In genomic region chr17:83151442-83152220, GRCh38 we compare ENCODE assay signal across 2 cellular contexts.
TF ChIP-seq lines count a peak whose summit lies in the region.

No MANE protein-coding gene starts in this region.

TF ChIP-seq in IMR-90, 13 proteins besides CTCF, POLR2A, EP300 and RAD21:
- TF ChIP-seq BHLHE40 (IDR thresholded peaks at IDR 0.05; ENCODE audit: low read depth, low read length), result 0 out of 2 replicates have a peak, but pooled peaks have one; percentile 34
- no peak for TF ChIP-seq NFE2L2 (IDR thresholded peaks at IDR 0.05; ENCODE audit: low read depth, low read length)
- no peak for TF ChIP-seq ELK1 (IDR thresholded peaks at IDR 0.05; ENCODE audit: borderline replicate concordance, low read depth, low read length)
TF ChIP-seq in IMR-90: peak in this region for 1.

TF ChIP-seq in H1, 55 proteins besides CTCF, POLR2A, EP300 and RAD21:
- TF ChIP-seq TEAD4 (IDR thresholded peaks at IDR 0.05; ENCODE audit: low read depth, low read length) (peak; percentile 13; the same call in 1 of the 2 replicates), JUN (IDR thresholded peaks at IDR 0.05; ENCODE audit: low read depth, low read length) (no peak)
